2 cellular contexts compared by ENCODE assay signal in the genomic region with DNA sequence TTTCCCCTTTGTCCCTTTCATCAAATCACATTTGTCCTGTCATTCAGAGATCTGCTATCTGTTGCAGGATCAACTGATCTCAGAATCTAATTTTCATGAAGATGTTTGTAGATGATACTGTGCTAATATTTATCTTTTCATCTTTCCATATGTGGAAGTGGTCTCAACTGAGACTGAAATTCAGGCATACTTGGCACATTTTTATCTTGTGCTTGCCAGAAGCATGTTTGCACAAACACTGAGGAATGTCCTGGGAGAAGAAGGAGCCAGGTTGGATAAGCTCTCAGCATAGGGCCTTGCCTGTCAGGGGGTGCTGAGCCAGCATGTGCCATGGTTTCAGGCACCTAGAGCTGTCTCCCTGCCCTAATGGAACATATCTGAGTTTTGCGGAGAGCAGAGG.
TF ChIP-seq lines count a peak whose summit lies in the region.

No MANE protein-coding gene starts in this region.

TF ChIP-seq in A549, 52 proteins besides CTCF, POLR2A, EP300 and RAD21:
- TF ChIP-seq GATA3 (IDR thresholded peaks at IDR 0.05; ENCODE audit: borderline replicate concordance) (peak; percentile 77), MAZ (IDR thresholded peaks at IDR 0.05; ENCODE audit: borderline replicate concordance, low read depth, low read length) (no peak), KDM1A (IDR thresholded peaks at IDR 0.05; ENCODE audit: low read depth) (no peak), MAFK (IDR thresholded peaks at IDR 0.05; ENCODE audit: partially characterized antibody) (peak; percentile 31)
- TF ChIP-seq, protein P1, sequence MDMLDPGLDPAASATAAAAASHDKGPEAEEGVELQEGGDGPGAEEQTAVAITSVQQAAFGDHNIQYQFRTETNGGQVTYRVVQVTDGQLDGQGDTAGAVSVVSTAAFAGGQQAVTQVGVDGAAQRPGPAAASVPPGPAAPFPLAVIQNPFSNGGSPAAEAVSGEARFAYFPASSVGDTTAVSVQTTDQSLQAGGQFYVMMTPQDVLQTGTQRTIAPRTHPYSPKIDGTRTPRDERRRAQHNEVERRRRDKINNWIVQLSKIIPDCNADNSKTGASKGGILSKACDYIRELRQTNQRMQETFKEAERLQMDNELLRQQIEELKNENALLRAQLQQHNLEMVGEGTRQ (IDR thresholded peaks at IDR 0.05): no peak
- TF ChIP-seq, protein P2, sequence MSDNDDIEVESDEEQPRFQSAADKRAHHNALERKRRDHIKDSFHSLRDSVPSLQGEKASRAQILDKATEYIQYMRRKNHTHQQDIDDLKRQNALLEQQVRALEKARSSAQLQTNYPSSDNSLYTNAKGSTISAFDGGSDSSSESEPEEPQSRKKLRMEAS (IDR thresholded peaks at IDR 0.05): peak; percentile 29; the same call in 1 of the 2 replicates
TF ChIP-seq in A549: peak in this region for 3.

TF ChIP-seq in IMR-90, 13 proteins besides CTCF, POLR2A, EP300 and RAD21 (continued from another document):
- 0 out of 2 replicates have a peak, but pooled peaks have one; percentile 31 for TF ChIP-seq MAFK (IDR thresholded peaks at IDR 0.05; ENCODE audit: low read depth, low read length)
